Comparison of ENCODE assay signal across 1 cellular context in the genomic region with DNA sequence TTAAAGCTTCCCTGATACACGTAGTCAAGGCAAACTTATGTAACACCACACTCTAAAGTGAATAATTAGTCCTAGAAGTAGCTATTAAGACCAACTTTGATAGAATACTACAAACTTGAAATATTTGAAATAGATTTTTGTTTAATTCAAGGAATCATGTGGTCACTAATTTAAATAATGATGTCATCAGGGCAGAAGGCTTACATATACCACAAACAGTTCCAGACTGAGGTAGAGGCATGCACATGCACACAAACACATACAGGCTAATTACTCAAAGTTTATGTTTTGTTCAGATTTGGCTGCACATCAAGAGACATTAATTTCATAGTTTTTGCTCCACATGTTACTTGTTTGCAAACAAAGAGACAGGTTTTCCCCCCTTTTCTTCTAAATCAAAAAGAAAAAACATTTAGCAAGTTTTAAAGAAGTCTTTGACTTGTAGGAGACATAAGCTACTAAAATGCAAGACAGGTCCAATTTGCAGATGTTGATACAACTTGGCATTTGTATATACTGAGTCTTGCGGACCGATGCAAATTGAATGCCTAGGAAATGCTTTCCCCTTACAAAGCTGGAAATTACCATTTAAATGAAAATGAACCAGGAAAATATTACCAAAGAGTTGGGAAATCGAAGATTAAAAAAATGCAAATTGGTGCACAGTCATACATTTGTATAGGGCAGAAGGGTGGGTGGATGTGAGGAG.
TF ChIP-seq lines count a peak whose summit lies in the region.

No MANE protein-coding gene starts in this region.

TF ChIP-seq in WTC11, 78 proteins besides CTCF, POLR2A, EP300 and RAD21 (continued from another document):
- TF ChIP-seq, protein P1, sequence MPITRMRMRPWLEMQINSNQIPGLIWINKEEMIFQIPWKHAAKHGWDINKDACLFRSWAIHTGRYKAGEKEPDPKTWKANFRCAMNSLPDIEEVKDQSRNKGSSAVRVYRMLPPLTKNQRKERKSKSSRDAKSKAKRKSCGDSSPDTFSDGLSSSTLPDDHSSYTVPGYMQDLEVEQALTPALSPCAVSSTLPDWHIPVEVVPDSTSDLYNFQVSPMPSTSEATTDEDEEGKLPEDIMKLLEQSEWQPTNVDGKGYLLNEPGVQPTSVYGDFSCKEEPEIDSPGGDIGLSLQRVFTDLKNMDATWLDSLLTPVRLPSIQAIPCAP (CRISPR knock-in tag; IDR thresholded peaks at IDR 0.05): no peak
- TF ChIP-seq, protein P2, sequence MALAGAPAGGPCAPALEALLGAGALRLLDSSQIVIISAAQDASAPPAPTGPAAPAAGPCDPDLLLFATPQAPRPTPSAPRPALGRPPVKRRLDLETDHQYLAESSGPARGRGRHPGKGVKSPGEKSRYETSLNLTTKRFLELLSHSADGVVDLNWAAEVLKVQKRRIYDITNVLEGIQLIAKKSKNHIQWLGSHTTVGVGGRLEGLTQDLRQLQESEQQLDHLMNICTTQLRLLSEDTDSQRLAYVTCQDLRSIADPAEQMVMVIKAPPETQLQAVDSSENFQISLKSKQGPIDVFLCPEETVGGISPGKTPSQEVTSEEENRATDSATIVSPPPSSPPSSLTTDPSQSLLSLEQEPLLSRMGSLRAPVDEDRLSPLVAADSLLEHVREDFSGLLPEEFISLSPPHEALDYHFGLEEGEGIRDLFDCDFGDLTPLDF (CRISPR knock-in tag; IDR thresholded peaks at IDR 0.05): no peak
- TF ChIP-seq GABPB1 (CRISPR knock-in tag; IDR thresholded peaks at IDR 0.05): no peak
- no peak for TF ChIP-seq CREB1 (CRISPR knock-in tag; IDR thresholded peaks at IDR 0.05)
- no peak for TF ChIP-seq ZNF396 (CRISPR knock-in tag; IDR thresholded peaks at IDR 0.05; ENCODE audit: borderline replicate concordance)
- TF ChIP-seq ZNF138 (CRISPR knock-in tag; conservative IDR thresholded peaks at IDR 0.05): no peak
- TF ChIP-seq, protein P3, sequence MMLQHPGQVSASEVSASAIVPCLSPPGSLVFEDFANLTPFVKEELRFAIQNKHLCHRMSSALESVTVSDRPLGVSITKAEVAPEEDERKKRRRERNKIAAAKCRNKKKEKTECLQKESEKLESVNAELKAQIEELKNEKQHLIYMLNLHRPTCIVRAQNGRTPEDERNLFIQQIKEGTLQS (CRISPR knock-in tag; conservative IDR thresholded peaks at IDR 0.05): no peak
